In the genomic region with DNA sequence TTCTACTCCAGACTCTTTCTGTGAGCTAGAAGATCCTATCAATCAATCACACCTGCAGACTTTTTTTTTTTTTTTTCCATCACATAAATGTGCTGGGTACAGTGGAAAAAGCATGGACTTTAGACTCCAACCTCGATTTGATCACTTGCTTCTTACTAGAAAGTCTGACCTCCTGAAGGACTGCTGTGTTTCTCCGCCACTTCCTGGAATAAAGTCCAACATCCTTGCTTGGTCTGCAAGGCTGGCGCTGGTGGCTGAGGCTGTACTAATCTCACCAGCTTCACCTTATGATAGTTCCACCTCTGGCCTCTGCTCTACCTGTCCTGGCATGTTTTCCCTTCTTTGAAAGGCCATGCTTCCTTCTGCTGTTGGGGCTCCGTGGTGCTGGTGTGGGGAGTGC, we compare ENCODE assay signal across 14 cellular contexts.
DNase-seq lines count a peak whose midpoint lies in the region; ATAC-seq, FAIRE-seq and TF ChIP-seq lines count a peak whose summit lies in the region.
"Had no signal": no experiment of that assay in that cellular context is flagged by ENCODE, and none has a peak within 500 bp of the region (broad histone marks: within the 10 kb centered on the region; RNA-seq: fewer than 3 reads in every experiment).

No MANE protein-coding gene starts in this region.

- WGBS in small intestine, 3 donors = 13 to 58% (median 34%) methylated on average over 4 of the region's 4 CpGs

- H3K4me3 ChIP-seq in bronchial epithelial cell (ENCODE audit: low read depth, low read length) = no peak overlapping the region
- no peak overlapping the region for H3K4me3 ChIP-seq in small intestine (ENCODE audit: low read depth in 1 of 2, low read length in 2 of 2)
- H3K4me3 ChIP-seq: BLaER1 treated with 17β-estradiol and CSF1 and Interleukin-3, amounts not matched to agents 10 nM and 100 nM had no signal

- intact Hi-C loops in left colon (cut with DNase I, micrococcal nuclease) = no loop called here

- H3K4me1 ChIP-seq in small intestine (ENCODE audit: control insufficient read depth in 2 of 2, insufficient read depth in 1 of 2, low read depth in 1 of 2, low read length in 1 of 2) = peaks cover 5 to 16% of the 10 kb centered on the region in 2 donors

- no peaks in the 10 kb centered on the region for H3K36me3 ChIP-seq in bronchial epithelial cell (ENCODE audit: control insufficient read depth, insufficient read depth, low read length)
- no peaks in the 10 kb centered on the region for H3K36me3 ChIP-seq in small intestine (ENCODE audit: control insufficient read depth in 2 of 2, insufficient read depth in 2 of 2, low read length in 2 of 2)
- H3K36me3 ChIP-seq: BLaER1 treated with 17β-estradiol and CSF1 and Interleukin-3, amounts not matched to agents 10 nM and 100 nM had no signal

- no peak for FAIRE-seq in bronchial epithelial cell (lab: Jason Lieb, UNC)
- FAIRE-seq in small intestine (lab: Jason Lieb, UNC) = no peak

- H3K9me3 ChIP-seq in small intestine (ENCODE audit: control insufficient read depth, low read depth) = no peaks in the 10 kb centered on the region
- H3K9me3 ChIP-seq: BLaER1 treated with 17β-estradiol and CSF1 and Interleukin-3, amounts not matched to agents 10 nM and 100 nM had no signal

- H3K27ac ChIP-seq in small intestine (ENCODE audit: low read depth in 1 of 2, low read length in 1 of 2) (peak overlapping the region; percentile 66 to 81), caudate nucleus (ENCODE audit: low read depth, low read length) (no peak overlapping the region)
- H3K27ac ChIP-seq: BLaER1 treated with 17β-estradiol and CSF1 and Interleukin-3, amounts not matched to agents 10 nM and 100 nM had no signal

- no peaks in the 10 kb centered on the region for H3K27me3 ChIP-seq in bronchial epithelial cell (ENCODE audit: control insufficient read depth, insufficient read depth, low read length)
- H3K27me3 ChIP-seq in small intestine (ENCODE audit: control insufficient read depth in 2 of 2, insufficient read depth in 2 of 2, low read length in 2 of 2) = no peaks in the 10 kb centered on the region
- H3K27me3 ChIP-seq: BLaER1 treated with 17β-estradiol and CSF1 and Interleukin-3, amounts not matched to agents 10 nM and 100 nM had no signal

- peak; percentile 10 for DNase-seq in HPDE6-E6E7 (ENCODE audit: extremely low spot score)
- DNase-seq in bronchial epithelial cell (ENCODE audit: low read depth) = peak; percentile 32
- DNase-seq in left colon = peak; percentile 37 to 45
- DNase-seq in small intestine = peak; percentile 96
- DNase-seq in caudate nucleus (lab: John Stamatoyannopoulos, UW) = no peak
- DNase-seq in pons (ENCODE audit: low spot score) = no peak
- DNase-seq in RPMI8226 = no peak
- DNase-seq: ACHN; Calu3; CD4-positive, CD25-positive, alpha-beta regulatory T cell; DMS 273 treated with DMSO at 0.1 percent for 48 hours; H7 had no signal

- no peak for TF ChIP-seq CTCF in bronchial epithelial cell (IDR thresholded peaks at IDR 0.05; ENCODE audit: insufficient read depth, low read length, severe bottlenecking)

- ATAC-seq in left colon (peak; percentile 88), HG02610 (IDR thresholded peaks at IDR 0.05; ENCODE audit: unreplicated experiment) (no peak)

Comparison
In these comparisons a context has a peak if more than half of its experiments do, and no peak if none do; other contexts are left out.
1. DNase-seq: peak in HPDE6-E6E7 (single experiment), bronchial epithelial cell (single experiment), left colon (2 of 2) and small intestine (single experiment); none in caudate nucleus (0 of 61), pons (single experiment) and RPMI8226 (single experiment).